In the genomic region with DNA sequence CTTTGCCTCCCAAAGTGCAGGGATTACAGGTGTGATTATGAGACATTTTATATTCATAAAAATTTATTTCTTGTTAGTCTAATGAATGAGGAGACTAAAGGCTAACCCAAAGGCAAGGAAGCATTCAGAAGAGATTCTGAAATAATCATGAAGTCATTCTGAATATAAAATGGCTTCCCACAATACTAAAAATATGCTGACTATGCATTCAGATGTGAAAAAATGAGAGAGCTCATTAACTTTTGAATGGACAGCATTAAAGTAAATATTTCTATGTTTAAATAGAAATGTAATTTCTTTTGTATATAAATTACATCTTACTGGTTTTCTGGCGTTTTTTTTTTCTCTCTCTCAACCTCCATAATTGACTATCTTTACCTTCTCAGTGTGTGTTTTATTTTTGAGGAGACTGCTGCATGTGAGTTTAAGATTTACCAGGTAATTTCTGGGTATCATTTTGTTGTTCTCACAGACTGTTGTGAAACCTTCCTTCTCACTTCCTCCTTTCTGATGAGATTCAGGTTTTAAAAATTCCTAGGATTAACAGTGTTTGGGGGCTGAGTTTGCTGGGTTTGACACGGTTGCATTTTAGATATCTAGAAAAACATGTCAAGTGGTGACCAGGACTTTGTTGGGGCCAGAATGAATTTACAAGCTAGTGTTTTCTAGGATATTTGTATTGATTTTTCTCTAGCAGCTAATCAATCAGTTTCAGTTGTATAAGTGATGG, we compare ENCODE assay signal across 24 cellular contexts.
"Had no signal": no experiment of that assay in that cellular context is flagged by ENCODE, and none has a peak within 500 bp of the region (broad histone marks: within the 10 kb centered on the region; RNA-seq: fewer than 3 reads in every experiment).

No MANE protein-coding gene starts in this region.

- H3K4me2 ChIP-seq: neural progenitor cell had no signal

- H3K4me3 ChIP-seq: adrenal gland, ascending aorta, lower lobe of right lung, neural progenitor cell, upper lobe of left lung had no signal

- H3K4me1 Mint-ChIP-seq: neural progenitor cell had no signal

- H3K27ac Mint-ChIP-seq: activated naive CD8-positive, alpha-beta T cell; activated T-cell treated with anti-CD3 and anti-CD28 coated beads, Interleukin-2, amount 50 U/mL, for 24 hours; activated T-helper 2 cell treated with anti-CD3 and anti-CD28 coated beads, Interferon-gamma antibody, Interleukin-2, Interleukin-4, amounts not matched to agents 10 μg/mL and 5 μg/mL and 100 μg/mL, durations not matched to agents 14 hours and 24 hours and 36 hours; dendritic cell treated with granulocyte-macrophage colony-stimulating factor and Interleukin-4, amounts not matched to agents 40 ng/mL and 50 ng/mL, for 4 days; neural progenitor cell had no signal

- H3K36me3 Mint-ChIP-seq: neural progenitor cell had no signal

- FAIRE-seq: endometrium, TTC549 had no signal

- H3K4me3 Mint-ChIP-seq: activated naive CD8-positive, alpha-beta T cell; activated T-cell treated with anti-CD3 and anti-CD28 coated beads, Interleukin-2, amount 50 U/mL, for 24 hours; dendritic cell treated with granulocyte-macrophage colony-stimulating factor and Interleukin-4, amounts not matched to agents 40 ng/mL and 50 ng/mL, for 4 days; naive B cell; neural progenitor cell had no signal

- H3K9me3 ChIP-seq: adrenal gland, ascending aorta, lower lobe of right lung, upper lobe of left lung had no signal

- H3K36me3 ChIP-seq: adrenal gland, ascending aorta, brain microvascular endothelial cell, lower lobe of right lung, neural progenitor cell, upper lobe of left lung had no signal

- H2AFZ ChIP-seq: neural progenitor cell had no signal

- ATAC-seq: foreskin keratinocyte, left lobe of liver, lower lobe of right lung had no signal

- DNase-seq: activated CD8-positive, alpha-beta memory T cell treated with anti-CD3 and anti-CD28 coated beads for 24 hours; activated CD8-positive, alpha-beta memory T cell treated with anti-CD3 and anti-CD28 coated beads, Interleukin-2, amount 50 U/mL, for 4 hours; activated naive CD4-positive, alpha-beta T cell; activated T-cell treated with anti-CD3 and anti-CD28 coated beads, Interleukin-2, amount 50 U/mL, for 24 hours; adrenal gland; brain microvascular endothelial cell; caudate nucleus; effector CD4-positive, alpha-beta T cell; foreskin keratinocyte; lower lobe of right lung; naive B cell; retina; stimulated activated CD4-positive, alpha-beta T cell treated with anti-CD3 and anti-CD28 coated beads, Interleukin-2, amount 100 ng/mL, for 48 hours; stimulated activated CD8-positive, alpha-beta memory T cell treated with anti-CD3 and anti-CD28 coated beads, Interleukin-4, amount 100 ng/mL, for 48 hours; stimulated activated naive CD4-positive, alpha-beta T cell; upper lobe of left lung had no signal

- H3K4me1 ChIP-seq: adrenal gland, ascending aorta, foreskin keratinocyte, lower lobe of right lung had no signal

- H3K9me3 Mint-ChIP-seq: activated T-cell treated with anti-CD3 and anti-CD28 coated beads, Interleukin-2, amount 50 U/mL, for 24 hours; activated T-helper 2 cell treated with anti-CD3 and anti-CD28 coated beads, Interferon-gamma antibody, Interleukin-2, Interleukin-4, amounts not matched to agents 10 μg/mL and 5 μg/mL and 100 μg/mL, durations not matched to agents 14 hours and 24 hours and 36 hours; dendritic cell treated with granulocyte-macrophage colony-stimulating factor and Interleukin-4, amounts not matched to agents 40 ng/mL and 50 ng/mL, for 4 days; naive B cell; neural progenitor cell had no signal

- H3K27ac ChIP-seq: adrenal gland, ascending aorta, brain microvascular endothelial cell, foreskin keratinocyte, lower lobe of right lung, neural progenitor cell, upper lobe of left lung had no signal

- H3K27me3 ChIP-seq: adrenal gland, ascending aorta, brain microvascular endothelial cell, foreskin keratinocyte, neural progenitor cell, upper lobe of left lung had no signal

- H3K9ac ChIP-seq: neural progenitor cell had no signal

- H3K27me3 Mint-ChIP-seq: activated naive CD8-positive, alpha-beta T cell; activated T-cell treated with anti-CD3 and anti-CD28 coated beads, Interleukin-2, amount 50 U/mL, for 24 hours; dendritic cell treated with granulocyte-macrophage colony-stimulating factor and Interleukin-4, amounts not matched to agents 40 ng/mL and 50 ng/mL, for 4 days; naive B cell had no signal
